Comparison of ENCODE assay signal across 8 cellular contexts in genomic region chr2:219495531-219496122, GRCh38. TPM values are rescaled to one million over a fixed set of nuclear protein-coding genes. Genes with fewer than 3 reads are reported as not detected.
DNase-seq lines count a peak whose midpoint lies in the region.

No MANE protein-coding gene starts in this region.

- in situ Hi-C loops in G401 (cut with HindIII; ENCODE audit: low sequenced_read_pairs), result no loop called here

- peak; percentile 70 for DNase-seq in G401 (ENCODE audit: low spot score)
- DNase-seq in HPDE6-E6E7 (ENCODE audit: extremely low spot score), result peak; percentile 70
- DNase-seq in RKO (ENCODE audit: low spot score), result peak; percentile 73
- DNase-seq in activated effector memory CD4-positive, alpha-beta T cell treated with Interleukin-2 at 50 U/mL for 16 hours, result peak; percentile 15
- peak; percentile 47 for DNase-seq in globus pallidus (ENCODE audit: low spot score)
- DNase-seq in renal cortical epithelial cell (ENCODE audit: low read depth), result peak; percentile 58
- DNase-seq in NCI-H187 treated with DMSO at 0.1 percent for 48 hours (lab: John Stamatoyannopoulos, UW), result no peak
- DNase-seq in KG1 (lab: John Stamatoyannopoulos, UW), result no peak

RNA-seq across cellular contexts. Expression of gene GMPPA, which starts 3.1 kb away (rescaled TPM):
- total RNA-seq in G401 (2014; rRNA removed; shearing (Covaris generic)), result 60.6 and 62.3 TPM in 2 replicates
- total RNA-seq in renal cortical epithelial cell, result 32.0 and 43.2 TPM in 2 replicates

RNA-seq across cellular contexts. Expression of gene ASIC4, which starts 18.7 kb away (rescaled TPM):
- total RNA-seq in G401 (2014; rRNA removed; shearing (Covaris generic)), result 0.25 TPM in 1 of 2 replicates, not detected in the other
- total RNA-seq in renal cortical epithelial cell, result not detected in 2 replicates

RNA-seq across cellular contexts. Expression of gene CHPF, which starts 48.0 kb away (rescaled TPM):
- total RNA-seq in G401 (2014; rRNA removed; shearing (Covaris generic)), result 87.3 and 89.2 TPM in 2 replicates
- 73.8 and 136 TPM in 2 replicates for total RNA-seq in renal cortical epithelial cell

RNA-seq across cellular contexts. Expression of gene TMEM198, which starts 48.2 kb away (rescaled TPM):
- total RNA-seq in G401 (2014; rRNA removed; shearing (Covaris generic)), result 9.0 and 11.1 TPM in 2 replicates
- total RNA-seq in renal cortical epithelial cell, result 1.6 and 2.2 TPM in 2 replicates

Comparison
In these comparisons a context has a peak if more than half of its experiments do, and no peak if none do; other contexts are left out.
1. DNase-seq: peak in G401 (single experiment), HPDE6-E6E7 (single experiment), RKO (single experiment), activated effector memory CD4-positive, alpha-beta T cell treated with Interleukin-2 at 50 U/mL for 16 hours (single experiment), globus pallidus (single experiment) and renal cortical epithelial cell (single experiment); none in NCI-H187 treated with DMSO at 0.1 percent for 48 hours (single experiment) and KG1 (single experiment).